In the genomic region with DNA sequence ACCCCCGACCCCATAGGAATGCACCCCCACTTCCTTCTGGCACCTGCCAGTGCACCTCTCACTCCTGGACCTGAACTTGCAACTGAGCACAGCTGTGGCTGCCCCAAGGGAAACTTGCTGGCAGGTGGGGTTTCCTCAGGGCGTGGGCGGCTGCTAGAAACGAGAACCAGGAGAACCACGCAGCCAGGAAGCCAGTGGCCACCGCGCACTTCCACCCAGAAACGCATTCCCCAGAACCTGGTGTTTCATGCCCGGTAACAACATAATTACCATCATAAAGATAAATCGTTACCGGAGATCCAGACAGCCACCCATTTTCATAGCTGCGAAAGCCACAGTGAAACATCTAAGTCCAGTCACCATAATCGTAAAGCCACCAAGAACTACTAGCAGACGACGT, we compare ENCODE assay signal across 8 cellular contexts.
DNase-seq lines count a peak whose midpoint lies in the region; ATAC-seq and TF ChIP-seq lines count a peak whose summit lies in the region.

No MANE protein-coding gene starts in this region.

- H3K4me1 Mint-ChIP-seq in activated naive CD8-positive, alpha-beta T cell treated with anti-CD3 and anti-CD28 coated beads, Interleukin-2, amount 50 U/mL, for 24 hours, result peaks cover 66% of the 10 kb centered on the region
- H3K4me1 Mint-ChIP-seq in stimulated activated effector memory CD8-positive, alpha-beta T cell treated with anti-CD3 and anti-CD28 coated beads, Interleukin-12 subunit alpha, Interleukin-12 subunit beta, amount 100 ng/mL, for 72 hours, result peaks cover 67% of the 10 kb centered on the region

- peak overlapping the region; percentile 22 for H3K27ac ChIP-seq in OCI-LY7 (ENCODE audit: low read depth, low read length, poor library complexity, severe bottlenecking)

- H3K4me3 Mint-ChIP-seq in activated naive CD8-positive, alpha-beta T cell treated with anti-CD3 and anti-CD28 coated beads, Interleukin-2, amount 50 U/mL, for 24 hours, result peak overlapping the region; percentile 65
- H3K4me3 Mint-ChIP-seq in stimulated activated effector memory CD8-positive, alpha-beta T cell treated with anti-CD3 and anti-CD28 coated beads, Interleukin-12 subunit alpha, Interleukin-12 subunit beta, amount 100 ng/mL, for 72 hours, result peak overlapping the region; percentile 64

- intact Hi-C loops in OCI-LY7 (cut with micrococcal nuclease; ENCODE audit: unreplicated experiment), result no loop called here

- no peaks in the 10 kb centered on the region for H3K9me2 ChIP-seq in OCI-LY7 (ENCODE audit: insufficient read depth, low read length)

- H3K27me3 Mint-ChIP-seq in activated naive CD8-positive, alpha-beta T cell treated with anti-CD3 and anti-CD28 coated beads, Interleukin-2, amount 50 U/mL, for 24 hours, result no peaks in the 10 kb centered on the region

- peak overlapping the region; percentile 78 for H3K27ac Mint-ChIP-seq in activated naive CD8-positive, alpha-beta T cell treated with anti-CD3 and anti-CD28 coated beads, Interleukin-2, amount 50 U/mL, for 24 hours
- H3K27ac Mint-ChIP-seq in stimulated activated effector memory CD8-positive, alpha-beta T cell treated with anti-CD3 and anti-CD28 coated beads, Interleukin-12 subunit alpha, Interleukin-12 subunit beta, amount 100 ng/mL, for 72 hours, result peak overlapping the region; percentile 89

- no peaks in the 10 kb centered on the region for H3K36me3 ChIP-seq in OCI-LY7 (ENCODE audit: insufficient read depth, low read length)

- H3K9me3 ChIP-seq in OCI-LY7 (ENCODE audit: low read length), result no peaks in the 10 kb centered on the region

- ATAC-seq in GM21367 (IDR thresholded peaks at IDR 0.05; ENCODE audit: unreplicated experiment), result peak; percentile 40
- peak; percentile 48 for ATAC-seq in activated naive CD8-positive, alpha-beta T cell treated with anti-CD3 and anti-CD28 coated beads, Interleukin-2, amount 50 U/mL, for 24 hours
- ATAC-seq in stimulated activated effector memory CD8-positive, alpha-beta T cell treated with anti-CD3 and anti-CD28 coated beads, Interleukin-12 subunit alpha, Interleukin-12 subunit beta, amount 100 ng/mL, for 72 hours, result peak; percentile 74

- no peaks in the 10 kb centered on the region for H3K79me2 ChIP-seq in OCI-LY7 (ENCODE audit: insufficient read depth, low read depth, low read length)

- POLR2A ChIA-PET in OCI-LY7 (lab: Charles Lee), result no interaction called here
- POLR2A ChIA-PET in HEK293T (lab: Yijun Ruan, JAX), result no interaction called here

- H3K4me3 ChIP-seq in OCI-LY7 (ENCODE audit: low read depth, low read length, poor library complexity, severe bottlenecking), result peak overlapping the region; percentile 49

- no TSS peak for BruUV-seq in OCI-LY7 (replicated peaks; lab: Mats Ljungman, UMichigan)

- no peaks in the 10 kb centered on the region for H4K20me1 ChIP-seq in OCI-LY7 (ENCODE audit: insufficient read depth, low read length)

- DNase-seq in OCI-LY7 (ENCODE audit: low spot score) (peak; percentile 48), Ammon's horn (ENCODE audit: low spot score) (no peak), inferior parietal cortex (ENCODE audit: extremely low spot score) (no peak), NCI-H446 (lab: John Stamatoyannopoulos, UW) (no peak), HEK293T (ENCODE audit: extremely low spot score) (no peak)
- peak; percentile 69 for DNase-seq in activated naive CD8-positive, alpha-beta T cell treated with anti-CD3 and anti-CD28 coated beads, Interleukin-2, amount 50 U/mL, for 24 hours
- DNase-seq in stimulated activated effector memory CD8-positive, alpha-beta T cell treated with anti-CD3 and anti-CD28 coated beads, Interleukin-12 subunit alpha, Interleukin-12 subunit beta, amount 100 ng/mL, for 72 hours (ENCODE audit: low spot score in 2 of 2), result peak in 1 of 2 donors; percentile 62

- CTCF ChIA-PET in OCI-LY7 (lab: Charles Lee; ENCODE audit: unreplicated experiment) (no interaction called here), HEK293T (lab: Yijun Ruan, JAX) (no interaction called here)

- H3K4me2 ChIP-seq in OCI-LY7 (ENCODE audit: low read length), result peak overlapping the region; percentile 80

- H3K4me1 ChIP-seq in OCI-LY7 (ENCODE audit: insufficient read depth, low read length, poor library complexity, severe bottlenecking), result peaks cover 46% of the 10 kb centered on the region

- no peak for TF ChIP-seq CTCF in OCI-LY7 (conservative IDR thresholded peaks at IDR 0.05; ENCODE audit: low read length)

- peaks cover 11% of the 10 kb centered on the region for H3K36me3 Mint-ChIP-seq in activated naive CD8-positive, alpha-beta T cell treated with anti-CD3 and anti-CD28 coated beads, Interleukin-2, amount 50 U/mL, for 24 hours (ENCODE audit: low read depth)
- peaks cover 72% of the 10 kb centered on the region for H3K36me3 Mint-ChIP-seq in stimulated activated effector memory CD8-positive, alpha-beta T cell treated with anti-CD3 and anti-CD28 coated beads, Interleukin-12 subunit alpha, Interleukin-12 subunit beta, amount 100 ng/mL, for 72 hours

- no peaks in the 10 kb centered on the region for H3K9me3 Mint-ChIP-seq in activated naive CD8-positive, alpha-beta T cell treated with anti-CD3 and anti-CD28 coated beads, Interleukin-2, amount 50 U/mL, for 24 hours
- no peaks in the 10 kb centered on the region for H3K9me3 Mint-ChIP-seq in stimulated activated effector memory CD8-positive, alpha-beta T cell treated with anti-CD3 and anti-CD28 coated beads, Interleukin-12 subunit alpha, Interleukin-12 subunit beta, amount 100 ng/mL, for 72 hours

- H2AFZ ChIP-seq in OCI-LY7 (ENCODE audit: low read length), result no peak overlapping the region; the same call in 1 of the 2 replicates

TF ChIP-seq in HEK293T, 16 proteins besides CTCF, POLR2A, EP300 and RAD21:
- TF ChIP-seq FOXA1 (IDR thresholded peaks at IDR 0.05) (no peak), ZNF384 (IDR thresholded peaks at IDR 0.05) (no peak), HDGF (IDR thresholded peaks at IDR 0.05; ENCODE audit: borderline replicate concordance) (no peak), LEF1 (IDR thresholded peaks at IDR 0.05; ENCODE audit: borderline replicate concordance) (no peak), ELF4 (IDR thresholded peaks at IDR 0.05) (no peak), ARNT (IDR thresholded peaks at IDR 0.05) (no peak), SP1 (IDR thresholded peaks at IDR 0.05) (no peak), SUZ12 (IDR thresholded peaks at IDR 0.05) (no peak), CTBP1 (IDR thresholded peaks at IDR 0.05; ENCODE audit: borderline replicate concordance) (no peak), FOXK2 (IDR thresholded peaks at IDR 0.05) (no peak), BHLHE40 (IDR thresholded peaks at IDR 0.05; ENCODE audit: borderline replicate concordance) (no peak), FOXM1 (IDR thresholded peaks at IDR 0.05; ENCODE audit: borderline replicate concordance) (no peak), TARDBP (IDR thresholded peaks at IDR 0.05) (no peak), L3MBTL2 (conservative IDR thresholded peaks at IDR 0.05) (no peak), NFRKB (IDR thresholded peaks at IDR 0.05) (no peak)
- TF ChIP-seq, protein P1, sequence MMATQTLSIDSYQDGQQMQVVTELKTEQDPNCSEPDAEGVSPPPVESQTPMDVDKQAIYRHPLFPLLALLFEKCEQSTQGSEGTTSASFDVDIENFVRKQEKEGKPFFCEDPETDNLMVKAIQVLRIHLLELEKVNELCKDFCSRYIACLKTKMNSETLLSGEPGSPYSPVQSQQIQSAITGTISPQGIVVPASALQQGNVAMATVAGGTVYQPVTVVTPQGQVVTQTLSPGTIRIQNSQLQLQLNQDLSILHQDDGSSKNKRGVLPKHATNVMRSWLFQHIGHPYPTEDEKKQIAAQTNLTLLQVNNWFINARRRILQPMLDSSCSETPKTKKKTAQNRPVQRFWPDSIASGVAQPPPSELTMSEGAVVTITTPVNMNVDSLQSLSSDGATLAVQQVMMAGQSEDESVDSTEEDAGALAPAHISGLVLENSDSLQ (IDR thresholded peaks at IDR 0.05), result no peak

Comparison
In these comparisons a context has a peak if more than half of its experiments do, and no peak if none do; other contexts are left out.
1. DNase-seq: peak in OCI-LY7 (single experiment) and activated naive CD8-positive, alpha-beta T cell treated with anti-CD3 and anti-CD28 coated beads, Interleukin-2, amount 50 U/mL, for 24 hours (single experiment); none in Ammon's horn (single experiment), inferior parietal cortex (single experiment), NCI-H446 (0 of 2) and HEK293T (single experiment).
2. Peak in every context shown above with its lines, with median percentiles within 50 percentile points of each other: ATAC-seq.